Comparison of ENCODE assay signal across 28 cellular contexts in genomic region chr4:184234155-184234554, GRCh38. TPM values are rescaled to one million over a fixed set of nuclear protein-coding genes. Genes with fewer than 3 reads are reported as not detected.
DNase-seq lines count a peak whose midpoint lies in the region; ATAC-seq and TF ChIP-seq lines count a peak whose summit lies in the region.
"Had no signal": no experiment of that assay in that cellular context is flagged by ENCODE, and none has a peak within 500 bp of the region (broad histone marks: within the 10 kb centered on the region; RNA-seq: fewer than 3 reads in every experiment).

No MANE protein-coding gene starts in this region.

- no peaks in the 10 kb centered on the region for H4K20me1 ChIP-seq in neural progenitor cell (ENCODE audit: low read depth)

- H3K36me3 ChIP-seq in naive thymus-derived CD4-positive, alpha-beta T cell (ENCODE audit: control insufficient read depth in 2 of 3, insufficient read depth in 3 of 3, low read length in 3 of 3): no peaks in the 10 kb centered on the region
- no peaks in the 10 kb centered on the region for H3K36me3 ChIP-seq in neural progenitor cell

- H3K27ac ChIP-seq in naive thymus-derived CD4-positive, alpha-beta T cell (ENCODE audit: low read depth, low read length): no peak overlapping the region
- no peak overlapping the region for H3K27ac ChIP-seq in neural progenitor cell
- H3K27ac ChIP-seq: 22Rv1, C4-2B, KMS-11 had no signal

- TF ChIP-seq CTCF in neural progenitor cell (IDR thresholded peaks at IDR 0.05): no peak

- CTCF ChIA-PET in HEK293T (lab: Yijun Ruan, JAX): interaction anchor here (1.7 kb wide), 1 partner anchor 13 kb away, joined by 4 read pairs; no protein-coding TSS in a partner anchor
- CTCF ChIA-PET in naive thymus-derived CD4-positive, alpha-beta T cell (lab: Charles Lee): no interaction called here

- no peaks in the 10 kb centered on the region for H3K9me3 ChIP-seq in naive thymus-derived CD4-positive, alpha-beta T cell (ENCODE audit: control insufficient read depth in 2 of 3, low read length in 3 of 3)
- H3K9me3 ChIP-seq in neural progenitor cell (ENCODE audit: low read depth): no peaks in the 10 kb centered on the region
- H3K9me3 ChIP-seq: Caco-2 had no signal

- POLR2A ChIA-PET in HEK293T (lab: Yijun Ruan, JAX): no interaction called here
- POLR2A ChIA-PET in naive thymus-derived CD4-positive, alpha-beta T cell (lab: Charles Lee): no interaction called here

- H3K79me2 ChIP-seq in neural progenitor cell (ENCODE audit: low read depth): no peaks in the 10 kb centered on the region

- DNase-seq in NOMO-1 (lab: John Stamatoyannopoulos, UW; ENCODE audit: unreplicated experiment in 2 of 2) (peak; percentile 8 to 14), NOMO-1 treated with dmso at 0.1 percent for 144 hours (lab: John Stamatoyannopoulos, UW; ENCODE audit: unreplicated experiment) (no peak), HEK293T (ENCODE audit: extremely low spot score) (no peak), NOMO-1 treated with DMSO at 0.1 percent for 48 hours (lab: John Stamatoyannopoulos, UW; ENCODE audit: unreplicated experiment) (peak; percentile 43), neural progenitor cell (ENCODE audit: low spot score) (no peak)
- DNase-seq in stimulated activated effector memory CD8-positive, alpha-beta T cell treated with anti-CD3 and anti-CD28 coated beads, Interleukin-12 subunit alpha, Interleukin-12 subunit beta, amount 100 ng/mL, for 72 hours (ENCODE audit: low spot score in 2 of 2): no peak
- no peak for DNase-seq in naive thymus-derived CD4-positive, alpha-beta T cell
- DNase-seq: Caco-2; CD8-positive, alpha-beta T cell; GDM1; HFFc6; MM.1S; NCI-H1105; NCI-H1436 treated with DMSO at 0.1 percent for 48 hours; NCI-H187 treated with DMSO at 0.1 percent for 48 hours; NCI-H2107; NCI-H446; NCI-H524 treated with DMSO at 0.1 percent for 48 hours; NCI-H774; NK-92 treated with Interleukin-12 subunit alpha and Interleukin-12 subunit beta, amount 100 ng/mL, for 24 hours; SHP77 treated with DMSO at 0.1 percent for 48 hours had no signal

- H3F3A ChIP-seq in neural progenitor cell (ENCODE audit: low read depth): no peaks in the 10 kb centered on the region

- no peak overlapping the region for H3K4me3 ChIP-seq in naive thymus-derived CD4-positive, alpha-beta T cell (ENCODE audit: low read length)
- H3K4me3 ChIP-seq in neural progenitor cell: no peak overlapping the region
- H3K4me3 ChIP-seq: GM12878 had no signal

- H3K27me3 Mint-ChIP-seq in naive thymus-derived CD4-positive, alpha-beta T cell: peaks cover 0 to 4% (median 0%) of the 10 kb centered on the region in 5 donors
- H3K27me3 Mint-ChIP-seq in neural progenitor cell (ENCODE audit: insufficient read depth, low read depth): peaks cover 3% of the 10 kb centered on the region

- no peak overlapping the region for H3K4me3 Mint-ChIP-seq in stimulated activated effector memory CD8-positive, alpha-beta T cell treated with anti-CD3 and anti-CD28 coated beads, Interleukin-12 subunit alpha, Interleukin-12 subunit beta, amount 100 ng/mL, for 72 hours
- no peak overlapping the region for H3K4me3 Mint-ChIP-seq in naive thymus-derived CD4-positive, alpha-beta T cell
- H3K4me3 Mint-ChIP-seq in neural progenitor cell: no peak overlapping the region
- H3K4me3 Mint-ChIP-seq: B cell; CD8-positive, alpha-beta T cell; HFFc6 had no signal

- no peak overlapping the region for H2AFZ ChIP-seq in neural progenitor cell (replicated peaks)

- H3K36me3 Mint-ChIP-seq in stimulated activated effector memory CD8-positive, alpha-beta T cell treated with anti-CD3 and anti-CD28 coated beads, Interleukin-12 subunit alpha, Interleukin-12 subunit beta, amount 100 ng/mL, for 72 hours: peaks cover 7% of the 10 kb centered on the region
- H3K36me3 Mint-ChIP-seq in naive thymus-derived CD4-positive, alpha-beta T cell: peaks cover 0 to 10% (median 0%) of the 10 kb centered on the region in 5 donors
- no peaks in the 10 kb centered on the region for H3K36me3 Mint-ChIP-seq in neural progenitor cell
- H3K36me3 Mint-ChIP-seq: CD8-positive, alpha-beta T cell had no signal

- H3K4me1 Mint-ChIP-seq in stimulated activated effector memory CD8-positive, alpha-beta T cell treated with anti-CD3 and anti-CD28 coated beads, Interleukin-12 subunit alpha, Interleukin-12 subunit beta, amount 100 ng/mL, for 72 hours: peaks cover 67% of the 10 kb centered on the region
- peaks cover 12 to 76% (median 22%) of the 10 kb centered on the region in 7 donors for H3K4me1 Mint-ChIP-seq in naive thymus-derived CD4-positive, alpha-beta T cell
- no peaks in the 10 kb centered on the region for H3K4me1 Mint-ChIP-seq in neural progenitor cell

- peak overlapping the region; percentile 41 for H3K27ac Mint-ChIP-seq in stimulated activated effector memory CD8-positive, alpha-beta T cell treated with anti-CD3 and anti-CD28 coated beads, Interleukin-12 subunit alpha, Interleukin-12 subunit beta, amount 100 ng/mL, for 72 hours
- H3K27ac Mint-ChIP-seq in naive thymus-derived CD4-positive, alpha-beta T cell: no peak overlapping the region
- no peak overlapping the region for H3K27ac Mint-ChIP-seq in neural progenitor cell
- H3K27ac Mint-ChIP-seq: B cell; CD8-positive, alpha-beta T cell; HFFc6 had no signal

- no peak for ATAC-seq in stimulated activated effector memory CD8-positive, alpha-beta T cell treated with anti-CD3 and anti-CD28 coated beads, Interleukin-12 subunit alpha, Interleukin-12 subunit beta, amount 100 ng/mL, for 72 hours
- no peak for ATAC-seq in naive thymus-derived CD4-positive, alpha-beta T cell
- ATAC-seq: CD8-positive, alpha-beta T cell; GM12878; Panc1 had no signal

- no peaks in the 10 kb centered on the region for H3K9me3 Mint-ChIP-seq in stimulated activated effector memory CD8-positive, alpha-beta T cell treated with anti-CD3 and anti-CD28 coated beads, Interleukin-12 subunit alpha, Interleukin-12 subunit beta, amount 100 ng/mL, for 72 hours
- H3K9me3 Mint-ChIP-seq in naive thymus-derived CD4-positive, alpha-beta T cell: peaks cover 0 to 2% (median 0%) of the 10 kb centered on the region in 11 donors
- H3K9me3 Mint-ChIP-seq in neural progenitor cell: no peaks in the 10 kb centered on the region
- H3K9me3 Mint-ChIP-seq: CD8-positive, alpha-beta T cell; HFFc6 had no signal

- H3K4me2 ChIP-seq in neural progenitor cell: no peak overlapping the region
- H3K4me2 ChIP-seq: KMS-11 had no signal

- H3K4me1 ChIP-seq in naive thymus-derived CD4-positive, alpha-beta T cell (ENCODE audit: control insufficient read depth in 2 of 2, insufficient read depth in 2 of 2, low read length in 2 of 2): peaks cover 13% of the 10 kb centered on the region in 2 donors
- H3K4me1 ChIP-seq in neural progenitor cell: no peaks in the 10 kb centered on the region

- no peak overlapping the region for H3K9ac ChIP-seq in neural progenitor cell
- H3K9ac ChIP-seq: KMS-11 had no signal

- H3K27me3 ChIP-seq in naive thymus-derived CD4-positive, alpha-beta T cell (ENCODE audit: control insufficient read depth in 2 of 2, insufficient read depth in 2 of 2, low read length in 2 of 2): no peaks in the 10 kb centered on the region
- no peaks in the 10 kb centered on the region for H3K27me3 ChIP-seq in neural progenitor cell

- intact Hi-C loops in naive thymus-derived CD4-positive, alpha-beta T cell (cut with micrococcal nuclease): no loop called here

TF ChIP-seq in HEK293T, 16 proteins besides CTCF, POLR2A, EP300 and RAD21:
- TF ChIP-seq HDGF (IDR thresholded peaks at IDR 0.05; ENCODE audit: borderline replicate concordance) (no peak), PKNOX1 (IDR thresholded peaks at IDR 0.05) (peak; percentile 39; the same call in 1 of the 2 replicates)

RNA-seq across cellular contexts. Expression of gene ENPP6, which starts 16.5 kb away (rescaled TPM):
- 1 to 10 TPM in 1 of 5 experiments, not detected in 4; 3.1 TPM for total RNA-seq in naive thymus-derived CD4-positive, alpha-beta T cell
- polyA plus RNA-seq in naive thymus-derived CD4-positive, alpha-beta T cell: not detected
- not detected in 2 replicates for total RNA-seq in neural progenitor cell (ENCODE audit: low replicate concordance)
- total RNA-seq: B cell; Caco-2; CD8-positive, alpha-beta T cell; HFFc6; OCI-LY7 had no signal

Comparison
In these comparisons a context has a peak if more than half of its experiments do, and no peak if none do; other contexts are left out.
1. DNase-seq: peak in NOMO-1 (2 of 2) and NOMO-1 treated with DMSO at 0.1 percent for 48 hours (single experiment); none in NOMO-1 treated with dmso at 0.1 percent for 144 hours (single experiment), HEK293T (single experiment), stimulated activated effector memory CD8-positive, alpha-beta T cell treated with anti-CD3 and anti-CD28 coated beads, Interleukin-12 subunit alpha, Interleukin-12 subunit beta, amount 100 ng/mL, for 72 hours (0 of 2), naive thymus-derived CD4-positive, alpha-beta T cell (0 of 9) and neural progenitor cell (single experiment).